Comparison of ENCODE assay signal across 25 cellular contexts in the genomic region with DNA sequence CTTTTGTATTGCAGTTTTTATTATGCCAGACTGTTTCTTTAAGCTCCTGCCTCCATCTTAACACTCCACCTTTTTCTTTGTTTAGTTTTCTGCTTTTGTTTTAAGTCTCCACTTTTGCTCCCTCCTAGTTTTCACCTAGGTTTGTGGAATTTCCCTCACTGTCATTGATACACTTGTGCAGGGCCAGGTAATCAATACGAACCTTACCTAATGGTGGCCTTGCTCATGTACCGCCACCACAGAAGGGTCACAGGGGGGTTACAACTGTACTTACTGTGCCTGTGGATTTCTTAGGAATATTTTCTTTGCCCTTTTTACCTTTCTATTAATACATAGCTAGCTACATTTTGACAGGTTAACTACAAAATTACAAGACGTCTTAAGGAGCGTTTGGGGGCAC.
"Had no signal": no experiment of that assay in that cellular context is flagged by ENCODE, and none has a peak within 500 bp of the region (broad histone marks: within the 10 kb centered on the region; RNA-seq: fewer than 3 reads in every experiment).

No MANE protein-coding gene starts in this region.

- H3K4me3 ChIP-seq: gastrocnemius medialis, lung, skin epidermis, tibial nerve, vagina had no signal

- H3K4me1 ChIP-seq: tibial nerve, vagina had no signal

- H3K27me3 ChIP-seq: gastrocnemius medialis, tibial nerve, vagina had no signal

- H3K27ac ChIP-seq: gastrocnemius medialis, skin epidermis, tibial nerve, vagina had no signal

- DNase-seq: activated CD4-positive, alpha-beta T cell treated with anti-CD3 and anti-CD28 coated beads, Interleukin-2, amount 10 ng/mL, durations not matched to agents 24 days and 14 days; activated CD8-positive, alpha-beta T cell treated with anti-CD3 and anti-CD28 coated beads for 36 hours; activated effector memory CD4-positive, alpha-beta T cell treated with Interleukin-2 at 50 U/mL for 16 hours; activated naive CD4-positive, alpha-beta T cell treated with anti-CD3 and anti-CD28 coated beads, Interleukin-2, amount 10 ng/mL, durations not matched to agents 7 days and 5 days; activated naive CD8-positive, alpha-beta T cell treated with anti-CD3 and anti-CD28 coated beads, Interleukin-2, amount 50 U/mL, for 24 hours; activated T-cell treated with anti-CD3 and anti-CD28 coated beads, Interleukin-2, amount 50 U/mL, for 24 hours; anterior cingulate cortex; cortex of kidney; gastrocnemius medialis; left colon; midbrain; naive B cell; nucleus accumbens; stimulated activated CD4-positive, alpha-beta T cell treated with anti-CD3 and anti-CD28 coated beads, Interleukin-15, amount 100 ng/mL, for 24 hours; stimulated activated CD4-positive, alpha-beta T cell treated with anti-CD3 and anti-CD28 coated beads, Interleukin-2, amount 100 ng/mL, for 48 hours; T-helper 1 cell; T1000 had no signal

- H3K36me3 Mint-ChIP-seq: activated naive CD4-positive, alpha-beta T cell treated with anti-CD3 and anti-CD28 coated beads, Interleukin-2, amount 10 ng/mL, durations not matched to agents 7 days and 5 days; brain; naive B cell had no signal

- H3K27ac Mint-ChIP-seq: activated CD4-positive, alpha-beta T cell treated with anti-CD3 and anti-CD28 coated beads, Interleukin-2, amount 10 ng/mL, durations not matched to agents 24 days and 14 days; activated CD8-positive, alpha-beta T cell treated with anti-CD3 and anti-CD28 coated beads for 36 hours; activated naive CD4-positive, alpha-beta T cell treated with anti-CD3 and anti-CD28 coated beads, Interleukin-2, amount 10 ng/mL, durations not matched to agents 7 days and 5 days; activated naive CD8-positive, alpha-beta T cell treated with anti-CD3 and anti-CD28 coated beads, Interleukin-2, amount 50 U/mL, for 24 hours; activated T-cell treated with anti-CD3 and anti-CD28 coated beads, Interleukin-2, amount 50 U/mL, for 24 hours; stimulated activated naive CD8-positive, alpha-beta T cell treated with anti-CD3 and anti-CD28 coated beads, Interleukin-15, Interleukin-2, amounts not matched to agents 100 ng/mL and 50 ng/mL, for 24 hours had no signal

- ATAC-seq: activated CD8-positive, alpha-beta T cell treated with anti-CD3 and anti-CD28 coated beads for 36 hours; activated naive CD8-positive, alpha-beta T cell treated with anti-CD3 and anti-CD28 coated beads, Interleukin-2, amount 50 U/mL, for 24 hours; gastrocnemius medialis; SK-N-SH treated with all-trans-retinoic acid at 6 μM for 48 hours had no signal

- H3K4me1 Mint-ChIP-seq: activated CD4-positive, alpha-beta T cell treated with anti-CD3 and anti-CD28 coated beads, Interleukin-2, amount 10 ng/mL, durations not matched to agents 24 days and 14 days; activated naive CD4-positive, alpha-beta T cell treated with anti-CD3 and anti-CD28 coated beads, Interleukin-2, amount 10 ng/mL, durations not matched to agents 7 days and 5 days; activated naive CD8-positive, alpha-beta T cell treated with anti-CD3 and anti-CD28 coated beads, Interleukin-2, amount 50 U/mL, for 24 hours; central memory CD8-positive, alpha-beta T cell; naive B cell had no signal

- H3K36me3 ChIP-seq: gastrocnemius medialis, tibial nerve, vagina had no signal

- H3K9me3 ChIP-seq: gastrocnemius medialis, tibial nerve, vagina had no signal

- H3K9me3 Mint-ChIP-seq: activated CD4-positive, alpha-beta T cell treated with anti-CD3 and anti-CD28 coated beads, Interleukin-2, amount 10 ng/mL, durations not matched to agents 24 days and 14 days; activated CD8-positive, alpha-beta T cell treated with anti-CD3 and anti-CD28 coated beads for 36 hours; activated naive CD4-positive, alpha-beta T cell treated with anti-CD3 and anti-CD28 coated beads, Interleukin-2, amount 10 ng/mL, durations not matched to agents 7 days and 5 days; activated naive CD8-positive, alpha-beta T cell treated with anti-CD3 and anti-CD28 coated beads, Interleukin-2, amount 50 U/mL, for 24 hours; activated T-cell treated with anti-CD3 and anti-CD28 coated beads, Interleukin-2, amount 50 U/mL, for 24 hours; central memory CD8-positive, alpha-beta T cell; stimulated activated naive CD8-positive, alpha-beta T cell treated with anti-CD3 and anti-CD28 coated beads, Interleukin-15, Interleukin-2, amounts not matched to agents 100 ng/mL and 50 ng/mL, for 24 hours had no signal

- H3K27me3 Mint-ChIP-seq: activated CD8-positive, alpha-beta T cell treated with anti-CD3 and anti-CD28 coated beads for 36 hours had no signal

- H3K4me3 Mint-ChIP-seq: activated CD4-positive, alpha-beta T cell treated with anti-CD3 and anti-CD28 coated beads, Interleukin-2, amount 10 ng/mL, durations not matched to agents 24 days and 14 days; activated CD8-positive, alpha-beta T cell treated with anti-CD3 and anti-CD28 coated beads for 36 hours; activated naive CD4-positive, alpha-beta T cell treated with anti-CD3 and anti-CD28 coated beads, Interleukin-2, amount 10 ng/mL, durations not matched to agents 7 days and 5 days; activated naive CD8-positive, alpha-beta T cell treated with anti-CD3 and anti-CD28 coated beads, Interleukin-2, amount 50 U/mL, for 24 hours; activated T-cell treated with anti-CD3 and anti-CD28 coated beads, Interleukin-2, amount 50 U/mL, for 24 hours; brain; central memory CD8-positive, alpha-beta T cell; naive B cell; stimulated activated naive CD8-positive, alpha-beta T cell treated with anti-CD3 and anti-CD28 coated beads, Interleukin-15, Interleukin-2, amounts not matched to agents 100 ng/mL and 50 ng/mL, for 24 hours had no signal
